Comparison of ENCODE assay signal across 8 cellular contexts in the genomic region with DNA sequence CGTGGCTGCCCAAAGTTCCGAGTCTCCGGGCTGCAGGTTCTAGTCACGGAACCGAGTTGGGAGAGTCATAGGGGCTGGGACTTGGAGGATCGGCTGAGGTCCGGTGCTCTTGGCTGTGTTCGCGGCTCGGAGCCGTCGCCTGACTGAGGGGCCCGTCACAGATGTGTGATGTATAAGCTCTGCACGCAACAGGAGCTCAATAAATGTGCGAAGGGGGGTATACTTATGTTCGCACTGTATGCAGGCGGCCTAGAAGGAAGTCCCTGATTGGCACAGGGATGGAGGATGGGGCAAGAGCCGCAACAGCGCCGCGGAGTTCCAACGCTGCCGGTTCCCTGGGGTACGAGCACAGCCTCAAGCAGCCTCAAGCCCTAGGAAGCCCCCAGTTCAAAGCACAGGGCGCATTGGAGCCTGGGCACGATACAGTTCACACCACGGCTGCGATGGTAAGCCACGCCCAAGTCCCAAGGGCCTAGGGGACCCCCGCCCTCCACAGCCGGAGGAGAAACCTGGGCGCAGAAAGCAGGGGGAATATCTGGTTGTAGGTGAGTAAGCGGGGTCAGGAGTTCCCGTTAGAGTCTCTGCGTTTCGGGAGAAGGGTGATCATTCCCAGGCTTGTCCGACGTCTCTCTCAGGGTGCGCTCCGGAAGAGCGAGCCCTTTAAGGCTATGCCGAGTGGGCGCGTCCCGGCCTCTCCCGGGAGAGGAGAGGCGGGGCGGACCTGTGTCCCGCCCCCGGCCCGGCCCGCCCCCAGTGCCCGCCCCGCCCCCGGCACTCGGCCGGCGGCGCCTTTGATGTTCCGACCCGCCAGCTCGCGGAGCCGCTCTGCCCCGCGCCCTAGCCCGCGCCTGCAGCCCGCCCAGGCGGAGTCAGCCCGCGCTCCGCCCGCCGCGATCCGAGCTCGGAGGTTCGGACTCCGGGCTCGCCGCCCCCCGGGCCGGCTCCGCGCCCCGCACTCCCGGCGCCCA. TPM values are rescaled to one million over a fixed set of nuclear protein-coding genes. Genes with fewer than 3 reads are reported as not detected.
DNase-seq lines count a peak whose midpoint lies in the region; FAIRE-seq and TF ChIP-seq lines count a peak whose summit lies in the region.

TSS of gene TCF7 (plus strand) at position 774 of the 968 bp plus-strand sequence. CDS start 226 bp downstream, outside the sequence.

- H3K27me3 ChIP-seq in H7 (ENCODE audit: control insufficient read depth, insufficient read depth, low read length) (peaks cover 27% of the 10 kb centered on the region), left ventricle myocardium inferior (ENCODE audit: low read depth) (peaks cover 30% of the 10 kb centered on the region)

- CTCF ChIA-PET in GM10248 (lab: Yijun Ruan, JAX), result interaction anchor here (1.4 kb wide), 1 partner anchor 42 kb away, joined by 5 read pairs; no protein-coding TSS in a partner anchor

- no peaks in the 10 kb centered on the region for H3K9me3 ChIP-seq in left ventricle myocardium inferior (replicated peaks)

- no peak within 1 kb of the TSS for H3K27ac ChIP-seq in left ventricle myocardium inferior (replicated peaks)

- DNase-seq in GM10248 (ENCODE audit: extremely low spot score), result peak; percentile 94
- DNase-seq in H7, result peak; percentile 99
- peak; percentile 78 for DNase-seq in M059J (ENCODE audit: low read depth)
- DNase-seq in T follicular helper cell (ENCODE audit: low read depth), result peak; percentile 76
- peak; percentile 64 for DNase-seq in amniotic epithelial cell (ENCODE audit: low read depth)
- peak; percentile 69 for DNase-seq in left ventricle myocardium inferior
- DNase-seq in pons (ENCODE audit: low spot score), result peak; percentile 67
- DNase-seq in urothelium cell line (ENCODE audit: low spot score), result no peak

- H3K4me1 ChIP-seq in left ventricle myocardium inferior, result peaks cover 32% of the 10 kb centered on the region

- no peak for FAIRE-seq in urothelium cell line (lab: Jason Lieb, UNC)

- TF ChIP-seq CTCF in GM10248 (IDR thresholded peaks at IDR 0.05; ENCODE audit: control extremely low read depth, extremely low read depth, low read depth, missing control alignments), result no peak
- TF ChIP-seq CTCF in left ventricle myocardium inferior (IDR thresholded peaks at IDR 0.05; ENCODE audit: borderline replicate concordance), result no peak

- POLR2A ChIA-PET in GM10248 (lab: Yijun Ruan, JAX), result interaction anchor here (0.7 to 1.6 kb wide), 7 partner anchors 9 to 116 kb away, joined by 3 to 7 read pairs (median 4); no protein-coding TSS in a partner anchor

- H3K36me3 ChIP-seq in H7 (replicated peaks; ENCODE audit: control insufficient read depth, insufficient read depth, low read length) (peaks cover 6% of the 10 kb centered on the region), left ventricle myocardium inferior (no peaks in the 10 kb centered on the region)

- intact Hi-C loops in left ventricle myocardium inferior (cut with micrococcal nuclease), result no loop called here

- H3K4me3 ChIP-seq in H7 (ENCODE audit: insufficient read depth, low read depth, low read length) (peak within 1 kb of the TSS; percentile 72), left ventricle myocardium inferior (peak within 1 kb of the TSS; percentile 74)

RNA-seq across cellular contexts. Expression of gene TCF7, which starts in this region (rescaled TPM):
- 2.4 and 3.7 TPM in 2 replicates for total RNA-seq in H7 (2014; rRNA removed; shearing (Covaris generic))
- 5.2 and 7.4 TPM in 2 replicates for total RNA-seq in M059J (2014; rRNA removed; shearing (Covaris generic))
- 3.0 TPM for total RNA-seq in left ventricle myocardium inferior
